9 cellular contexts compared by ENCODE assay signal in the genomic region with DNA sequence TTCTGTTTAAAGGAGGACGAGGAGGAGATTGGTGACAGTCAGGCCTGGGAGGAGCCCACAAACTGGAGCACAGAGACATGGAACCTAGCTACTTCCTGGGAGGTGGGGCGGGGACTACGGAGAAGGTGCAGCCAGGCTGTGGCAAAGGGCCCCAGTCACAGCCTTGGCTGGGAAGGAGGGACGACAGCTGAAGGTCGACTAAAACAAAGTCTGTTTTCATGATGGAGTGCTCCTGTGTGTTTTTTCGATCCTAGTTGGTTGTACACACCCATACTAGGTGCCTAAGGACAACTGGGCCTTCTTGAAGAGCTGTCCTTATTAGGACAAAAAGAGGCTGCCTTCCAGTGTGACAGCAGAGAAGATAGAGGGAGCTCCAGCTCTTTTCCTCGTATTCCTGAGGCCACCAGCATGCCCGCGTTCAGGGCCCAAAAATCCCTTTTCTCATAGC.
DNase-seq lines count a peak whose midpoint lies in the region; ATAC-seq and TF ChIP-seq lines count a peak whose summit lies in the region.
"Had no signal": no experiment of that assay in that cellular context is flagged by ENCODE, and none has a peak within 500 bp of the region (broad histone marks: within the 10 kb centered on the region; RNA-seq: fewer than 3 reads in every experiment).

No MANE protein-coding gene starts in this region.

- ATAC-seq in GM18520 (IDR thresholded peaks at IDR 0.05; ENCODE audit: unreplicated experiment): no peak

- peak; percentile 54 for TF ChIP-seq CTCF in RWPE1 (conservative IDR thresholded peaks at IDR 0.05; ENCODE audit: low read depth)
- peak; percentile 50 for TF ChIP-seq CTCF in fibroblast of pulmonary artery (IDR thresholded peaks at IDR 0.05; ENCODE audit: low read length, missing control alignments)

- POLR2A ChIA-PET in RWPE1 (lab: Yijun Ruan, JAX; ENCODE audit: low non-redundant PET) (interaction anchor here (0.7 to 1.1 kb wide), 3 partner anchors 28 to 69 kb away, joined by 3 read pairs; partner anchors contain the start of gene TPM2), HEK293T (lab: Yijun Ruan, JAX) (interaction anchor here (1.0 to 2.7 kb wide), 6 partner anchors 13 to 94 kb away, joined by 3 to 10 read pairs (median 5); partner anchors contain the start of genes CREB3 and TLN1)

- CTCF ChIA-PET in RWPE1 (lab: Yijun Ruan, JAX): interaction anchor here (0.6 to 1.2 kb wide), 7 partner anchors 15 to 347 kb away, joined by 3 to 10 read pairs (median 4); no protein-coding TSS in a partner anchor
- CTCF ChIA-PET in HEK293T (lab: Yijun Ruan, JAX): no interaction called here

- DNase-seq in NCI-H1105 (lab: John Stamatoyannopoulos, UW) (peak; percentile 4), NCI-H1105 treated with DMSO at 0.1 percent for 48 hours (lab: John Stamatoyannopoulos, UW) (no peak), RWPE1 (ENCODE audit: low spot score) (no peak), fibroblast of pulmonary artery (ENCODE audit: low read depth) (peak; percentile 56), HEK293T (ENCODE audit: extremely low spot score) (no peak), GDM1 (lab: John Stamatoyannopoulos, UW) (no peak)

- H3K4me3 ChIP-seq in fibroblast of pulmonary artery (replicated peaks; ENCODE audit: low read depth, low read length): no peak overlapping the region
- no peak overlapping the region for H3K4me3 ChIP-seq in skin epidermis

- H3K27ac ChIP-seq in RWPE1 (peak overlapping the region; percentile 60), skin epidermis (peak overlapping the region in 14 of 21 experiments; percentile 1 to 98 (median 56))
- H3K27ac ChIP-seq: C4-2B had no signal

TF ChIP-seq in HEK293T, 16 proteins besides CTCF, POLR2A, EP300 and RAD21:
- TF ChIP-seq CTBP1 (IDR thresholded peaks at IDR 0.05; ENCODE audit: borderline replicate concordance) (no peak), FOXK2 (IDR thresholded peaks at IDR 0.05) (no peak)
- TF ChIP-seq, protein P1, sequence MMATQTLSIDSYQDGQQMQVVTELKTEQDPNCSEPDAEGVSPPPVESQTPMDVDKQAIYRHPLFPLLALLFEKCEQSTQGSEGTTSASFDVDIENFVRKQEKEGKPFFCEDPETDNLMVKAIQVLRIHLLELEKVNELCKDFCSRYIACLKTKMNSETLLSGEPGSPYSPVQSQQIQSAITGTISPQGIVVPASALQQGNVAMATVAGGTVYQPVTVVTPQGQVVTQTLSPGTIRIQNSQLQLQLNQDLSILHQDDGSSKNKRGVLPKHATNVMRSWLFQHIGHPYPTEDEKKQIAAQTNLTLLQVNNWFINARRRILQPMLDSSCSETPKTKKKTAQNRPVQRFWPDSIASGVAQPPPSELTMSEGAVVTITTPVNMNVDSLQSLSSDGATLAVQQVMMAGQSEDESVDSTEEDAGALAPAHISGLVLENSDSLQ (IDR thresholded peaks at IDR 0.05): no peak
TF ChIP-seq in HEK293T: peak in this region for 0.

Comparison
In these comparisons a context has a peak if more than half of its experiments do, and no peak if none do; other contexts are left out.
1. DNase-seq: peak in NCI-H1105 (single experiment) and fibroblast of pulmonary artery (single experiment); none in NCI-H1105 treated with DMSO at 0.1 percent for 48 hours (single experiment), RWPE1 (single experiment), HEK293T (single experiment) and GDM1 (single experiment).